In genomic region chr12:75953312-75953906, GRCh38 we compare ENCODE assay signal across 9 cellular contexts.
A peak's percentile ranks its signal among the peaks of the same experiment; 100 is the strongest.
DNase-seq lines count a peak whose midpoint lies in the region; ATAC-seq and TF ChIP-seq lines count a peak whose summit lies in the region.
"Had no signal": no experiment of that assay in that cellular context is flagged by ENCODE, and none has a peak within 500 bp of the region (broad histone marks: within the 10 kb centered on the region; RNA-seq: fewer than 3 reads in every experiment).

No MANE protein-coding gene starts in this region.

- H3K9ac ChIP-seq in IMR-90 (ENCODE audit: low read depth, low read length) = peak overlapping the region; percentile 29

- peak overlapping the region; percentile 96 for H3K18ac ChIP-seq in IMR-90 (ENCODE audit: low read depth, low read length)

- H3K4me3 Mint-ChIP-seq in MCF 10A (ENCODE audit: unreplicated experiment) = no peak overlapping the region
- no peak overlapping the region for H3K4me3 Mint-ChIP-seq in effector memory CD8-positive, alpha-beta T cell
- H3K4me3 Mint-ChIP-seq: CD4-positive, CD25-positive, alpha-beta regulatory T cell had no signal

- TF ChIP-seq CTCF in IMR-90 (conservative IDR thresholded peaks at IDR 0.05; ENCODE audit: low read depth, low read length) = no peak
- TF ChIP-seq CTCF in MCF 10A (IDR thresholded peaks at IDR 0.05; ENCODE audit: unreplicated experiment) = no peak
- no peak for TF ChIP-seq CTCF in left lung (IDR thresholded peaks at IDR 0.05)

- in situ Hi-C loops in IMR-90 (cut with MboI; ENCODE audit: low sequenced_read_pairs) = loop anchor here (5.0 kb wide), 1 partner anchor 69 kb away; no protein-coding TSS in a partner anchor

- H3K4ac ChIP-seq in IMR-90 (ENCODE audit: low read depth, low read length) = peak overlapping the region; percentile 99

- peak; percentile 63 for DNase-seq in IMR-90
- DNase-seq in MCF 10A (ENCODE audit: unreplicated experiment) = peak; percentile 76
- DNase-seq in left lung = no peak
- no peak for DNase-seq in activated naive CD4-positive, alpha-beta T cell treated with anti-CD3 and anti-CD28 coated beads, Interleukin-2, amount 50 U/mL, for 72 hours (ENCODE audit: low spot score in 2 of 2)
- no peak for DNase-seq in effector memory CD8-positive, alpha-beta T cell
- DNase-seq: CD4-positive, CD25-positive, alpha-beta regulatory T cell had no signal

- H3K27ac ChIP-seq in ACC112 (ENCODE audit: low read depth, low read length) (peak overlapping the region; percentile 97), IMR-90 (ENCODE audit: insufficient read depth, low read length) (peak overlapping the region; percentile 91), left lung (peak overlapping the region; percentile 28 to 51)

- H4K5ac ChIP-seq in IMR-90 (ENCODE audit: low read depth, low read length) = peak overlapping the region; percentile 90

- peak; percentile 55 for ATAC-seq in IMR-90 (ENCODE audit: low read depth)
- ATAC-seq in left lung = peak; percentile 19
- no peak for ATAC-seq in activated naive CD4-positive, alpha-beta T cell treated with anti-CD3 and anti-CD28 coated beads, Interleukin-2, amount 50 U/mL, for 72 hours
- no peak for ATAC-seq in effector memory CD8-positive, alpha-beta T cell (replicated peaks)
- no peak for ATAC-seq in HG03175 (IDR thresholded peaks at IDR 0.05; ENCODE audit: unreplicated experiment)
- no peak for ATAC-seq in HG02763 (IDR thresholded peaks at IDR 0.05; ENCODE audit: unreplicated experiment)

- POLR2A ChIA-PET in IMR-90 (lab: Charles Lee; ENCODE audit: unreplicated experiment) = no interaction called here
- POLR2A ChIA-PET in MCF 10A (lab: Yijun Ruan, JAX) = interaction anchor here (0.6 to 3.7 kb wide), 8 partner anchors 9 to 225 kb away, joined by 3 to 17 read pairs (median 4); partner anchors contain the start of gene PHLDA1

- peak overlapping the region; percentile 96 for H3K56ac ChIP-seq in IMR-90 (ENCODE audit: extremely low read depth, insufficient read depth, low read length)

- H3K9me3 ChIP-seq in IMR-90 (ENCODE audit: control insufficient read depth, insufficient read depth, low read length) (no peaks in the 10 kb centered on the region), left lung (no peaks in the 10 kb centered on the region)

- H3K79me1 ChIP-seq in IMR-90 (ENCODE audit: low read depth in 1 of 2, low read length in 2 of 2) = 0 out of 4 replicates have a peak, but pooled peaks cover 0 to 8% of the 10 kb centered on the region in 2 experiments

- H2AK9ac ChIP-seq in IMR-90 (replicated peaks; ENCODE audit: low read depth, low read length, poor library complexity) = peak overlapping the region; percentile 79

- TF ChIP-seq POLR2A in IMR-90 (IDR thresholded peaks at IDR 0.05; ENCODE audit: low read depth, low read length) = peak; percentile 46; the same call in 1 of the 2 replicates

- peak overlapping the region; percentile 98 for H2BK120ac ChIP-seq in IMR-90 (ENCODE audit: low read depth, low read length)

- no CpG with 5 or more reads among the region's 5 CpGs for WGBS in IMR-90 (ENCODE audit: extremely low coverage in 2 of 2, insufficient read length in 1 of 2), 2 experiments

- peak overlapping the region; percentile 99 for H2BK20ac ChIP-seq in IMR-90 (ENCODE audit: low read depth, low read length)

- H3K36me3 ChIP-seq in ACC112 (ENCODE audit: insufficient read depth, low read length) = no peaks in the 10 kb centered on the region
- H3K36me3 ChIP-seq in IMR-90 (ENCODE audit: control insufficient read depth, insufficient read depth, low read length) = no peaks in the 10 kb centered on the region
- H3K36me3 ChIP-seq in left lung = no peaks in the 10 kb centered on the region

- peak overlapping the region; percentile 62 for H2AK5ac ChIP-seq in IMR-90 (ENCODE audit: low read depth, low read length)

- H3K23ac ChIP-seq in IMR-90 (ENCODE audit: low read depth, low read length) = peak overlapping the region; percentile 94

- H3K9me3 Mint-ChIP-seq in MCF 10A (ENCODE audit: unreplicated experiment) = no peaks in the 10 kb centered on the region
- no peaks in the 10 kb centered on the region for H3K9me3 Mint-ChIP-seq in activated naive CD4-positive, alpha-beta T cell treated with anti-CD3 and anti-CD28 coated beads, Interleukin-2, amount 50 U/mL, for 72 hours
- H3K9me3 Mint-ChIP-seq in effector memory CD8-positive, alpha-beta T cell = no peaks in the 10 kb centered on the region
- H3K9me3 Mint-ChIP-seq: CD4-positive, CD25-positive, alpha-beta regulatory T cell had no signal

- no peaks in the 10 kb centered on the region for H4K20me1 ChIP-seq in IMR-90 (ENCODE audit: insufficient read depth, low read length)

- no peaks in the 10 kb centered on the region for H3K79me2 ChIP-seq in ACC112 (ENCODE audit: control insufficient read depth, insufficient read depth, low read length, unreplicated experiment)

- dilution Hi-C loops in IMR-90 (cut with HindIII; ENCODE audit: low sequenced_read_pairs, unreplicated experiment) = no loop called here

- BruUV-seq in IMR-90 (replicated peaks; lab: Mats Ljungman, UMichigan) (no TSS peak), MCF 10A (replicated peaks; lab: Mats Ljungman, UMichigan) (TSS peak; percentile 92)

- peak overlapping the region; percentile 96 for H4K91ac ChIP-seq in IMR-90 (ENCODE audit: insufficient read depth, low read depth, low read length)

- peaks cover 14% of the 10 kb centered on the region for H3K4me1 Mint-ChIP-seq in MCF 10A (ENCODE audit: insufficient read depth, unreplicated experiment)
- H3K4me1 Mint-ChIP-seq in effector memory CD8-positive, alpha-beta T cell (ENCODE audit: low read depth in 2 of 2) = no peaks in the 10 kb centered on the region

- intact Hi-C loops in IMR-90 (cut with micrococcal nuclease) = loop anchor here (2.0 to 5.0 kb wide), 2 partner anchors 67 to 136 kb away; no protein-coding TSS in a partner anchor
- intact Hi-C loops in MCF 10A (cut with micrococcal nuclease) = loop anchor here (5.0 kb wide), 1 partner anchor 91 kb away; no protein-coding TSS in a partner anchor
- intact Hi-C loops in left lung (cut with DNase I) = no loop called here

- H2BK15ac ChIP-seq in IMR-90 (ENCODE audit: low read depth, low read length) = peak overlapping the region; percentile 95

- H4K8ac ChIP-seq in IMR-90 (ENCODE audit: low read depth in 2 of 2, low read length in 2 of 2) = peak overlapping the region; percentile 89 to 91

- H3K4me1 ChIP-seq in ACC112 (ENCODE audit: control insufficient read depth, insufficient read depth, low read length, unreplicated experiment) = peaks cover 40% of the 10 kb centered on the region
- peaks cover 16% of the 10 kb centered on the region for H3K4me1 ChIP-seq in IMR-90 (ENCODE audit: control insufficient read depth, insufficient read depth, low read length)
- H3K4me1 ChIP-seq in left lung = peaks cover 0 to 25% of the 10 kb centered on the region in 2 donors

- CTCF ChIA-PET in IMR-90 (lab: Yijun Ruan, JAX) (interaction anchor here (0.5 to 0.6 kb wide), 2 partner anchors 309 to 315 kb away, joined by 3 to 4 read pairs; no protein-coding TSS in a partner anchor), MCF 10A (lab: Yijun Ruan, JAX) (interaction anchor here (0.7 to 1.6 kb wide), 2 partner anchors 16 to 77 kb away, joined by 4 read pairs; no protein-coding TSS in a partner anchor)

- no peaks in the 10 kb centered on the region for H3K36me3 Mint-ChIP-seq in MCF 10A (ENCODE audit: insufficient read depth, unreplicated experiment)
- H3K36me3 Mint-ChIP-seq in activated naive CD4-positive, alpha-beta T cell treated with anti-CD3 and anti-CD28 coated beads, Interleukin-2, amount 50 U/mL, for 72 hours = no peaks in the 10 kb centered on the region
- H3K36me3 Mint-ChIP-seq in effector memory CD8-positive, alpha-beta T cell (ENCODE audit: insufficient read depth) = no peaks in the 10 kb centered on the region
- H3K36me3 Mint-ChIP-seq: CD4-positive, CD25-positive, alpha-beta regulatory T cell had no signal

- peak overlapping the region; percentile 39 for H3K4me3 ChIP-seq in ACC112 (ENCODE audit: low read depth, low read length)
- no peak overlapping the region for H3K4me3 ChIP-seq in IMR-90 (ENCODE audit: insufficient read depth, low read depth, low read length)
- no peak overlapping the region for H3K4me3 ChIP-seq in left lung

- no peak for TF ChIP-seq RAD21 in IMR-90 (IDR thresholded peaks at IDR 0.05; ENCODE audit: low read length)

- H2BK5ac ChIP-seq in IMR-90 (ENCODE audit: low read depth, low read length, poor library complexity, severe bottlenecking) = peak overlapping the region; percentile 98

- H2AFZ ChIP-seq in ACC112 (ENCODE audit: low read length, unreplicated experiment) (no peak overlapping the region), IMR-90 (replicated peaks; ENCODE audit: low read length, poor library complexity) (peak overlapping the region; percentile 71)

- peaks cover 10% of the 10 kb centered on the region; the same call in 1 of the 2 replicates for H3K9me1 ChIP-seq in IMR-90 (ENCODE audit: insufficient read depth, low read length)

- H3K27me3 ChIP-seq in ACC112 (ENCODE audit: insufficient read depth, low read length) = no peaks in the 10 kb centered on the region
- no peaks in the 10 kb centered on the region for H3K27me3 ChIP-seq in IMR-90 (ENCODE audit: control insufficient read depth, insufficient read depth, low read length)
- no peaks in the 10 kb centered on the region for H3K27me3 ChIP-seq in left lung

- H3K27ac Mint-ChIP-seq in MCF 10A (ENCODE audit: low read depth, unreplicated experiment) = peak overlapping the region; percentile 77
- H3K27ac Mint-ChIP-seq in activated naive CD4-positive, alpha-beta T cell treated with anti-CD3 and anti-CD28 coated beads, Interleukin-2, amount 50 U/mL, for 72 hours = no peak overlapping the region
- no peak overlapping the region for H3K27ac Mint-ChIP-seq in effector memory CD8-positive, alpha-beta T cell
- H3K27ac Mint-ChIP-seq: CD4-positive, CD25-positive, alpha-beta regulatory T cell had no signal

- peak overlapping the region; percentile 39 for H3K4me2 ChIP-seq in IMR-90 (ENCODE audit: low read depth, low read length)

- peak overlapping the region; percentile 85 for H3K14ac ChIP-seq in IMR-90 (replicated peaks; ENCODE audit: low read depth, low read length)

- no peaks in the 10 kb centered on the region for H3K27me3 Mint-ChIP-seq in MCF 10A (ENCODE audit: insufficient read depth, unreplicated experiment)
- H3K27me3 Mint-ChIP-seq in effector memory CD8-positive, alpha-beta T cell = no peaks in the 10 kb centered on the region
- H3K27me3 Mint-ChIP-seq: CD4-positive, CD25-positive, alpha-beta regulatory T cell had no signal

TF ChIP-seq in IMR-90, 13 proteins besides CTCF, POLR2A, EP300 and RAD21 (continues in another document):
- TF ChIP-seq CEBPB (IDR thresholded peaks at IDR 0.05; ENCODE audit: low read depth, low read length) = no peak
- TF ChIP-seq NFE2L2 (IDR thresholded peaks at IDR 0.05; ENCODE audit: low read depth, low read length) = no peak
- no peak for TF ChIP-seq USF2 (IDR thresholded peaks at IDR 0.05; ENCODE audit: low read depth, low read length)
- TF ChIP-seq CHD1 (IDR thresholded peaks at IDR 0.05; ENCODE audit: low read depth, low read length) = no peak

Comparison
In these comparisons a context has a peak if more than half of its experiments do, and no peak if none do; other contexts are left out.
1. H3K27ac ChIP-seq: peak in every context shown above with its lines; median percentile 97 in ACC112; 91 in IMR-90; 40 in left lung.
2. ATAC-seq: peak in IMR-90 (single experiment) and left lung (single experiment); none in activated naive CD4-positive, alpha-beta T cell treated with anti-CD3 and anti-CD28 coated beads, Interleukin-2, amount 50 U/mL, for 72 hours (0 of 2), effector memory CD8-positive, alpha-beta T cell (single experiment), HG03175 (single experiment) and HG02763 (single experiment).
3. DNase-seq: peak in IMR-90 (single experiment) and MCF 10A (single experiment); none in left lung (0 of 2), activated naive CD4-positive, alpha-beta T cell treated with anti-CD3 and anti-CD28 coated beads, Interleukin-2, amount 50 U/mL, for 72 hours (0 of 2) and effector memory CD8-positive, alpha-beta T cell (0 of 3).
4. intact Hi-C loops: an anchor here in IMR-90 (2.0 to 5.0 kb wide) and MCF 10A (5.0 kb wide); none called in left lung.